ENCODE assay signal across 19 cellular contexts in genomic region chr20:8764289-8764962, GRCh38.
DNase-seq lines count a peak whose midpoint lies in the region; ATAC-seq and TF ChIP-seq lines count a peak whose summit lies in the region.
"Had no signal": no experiment of that assay in that cellular context is flagged by ENCODE, and none has a peak within 500 bp of the region (broad histone marks: within the 10 kb centered on the region; RNA-seq: fewer than 3 reads in every experiment).

No MANE protein-coding gene starts in this region.

- 84% methylated on average over 4 of the region's 4 CpGs for whole genome bisulfite sequencing in SK-N-SH (ENCODE audit: low lambda C conversion rate)

- TF ChIP-seq CTCF in AG10803 (conservative IDR thresholded peaks at IDR 0.05; ENCODE audit: low read length), result no peak
- no peak for TF ChIP-seq CTCF in VCaP (conservative IDR thresholded peaks at IDR 0.05)
- TF ChIP-seq CTCF in mucosa of descending colon (IDR thresholded peaks at IDR 0.05), result no peak
- TF ChIP-seq CTCF in SK-N-SH (IDR thresholded peaks at IDR 0.05), result no peak
- TF ChIP-seq CTCF in uterus (IDR thresholded peaks at IDR 0.05), result no peak
- TF ChIP-seq CTCF in ascending aorta (IDR thresholded peaks at IDR 0.05), result no peak

- no peak overlapping the region for H3K9ac ChIP-seq in SK-N-SH

- TF ChIP-seq POLR2A in uterus (IDR thresholded peaks at IDR 0.05), result no peak

- H3K27ac ChIP-seq in VCaP, result peak overlapping the region; percentile 36
- no peak overlapping the region for H3K27ac ChIP-seq in SK-N-SH (ENCODE audit: low read depth in 2 of 2, low read length in 1 of 2)
- H3K27ac ChIP-seq in uterus, result no peak overlapping the region
- H3K27ac ChIP-seq in ascending aorta, result no peak overlapping the region
- H3K27ac ChIP-seq: adrenal gland, esophagus squamous epithelium, lower lobe of right lung had no signal

- ATAC-seq in mucosa of descending colon, result peak; percentile 97
- ATAC-seq: activated T-cell treated with anti-CD3 and anti-CD28 coated beads, Interleukin-2, amount 50 U/mL, for 4 hours; lower lobe of right lung; sciatic nerve; stimulated activated naive B cell treated with anti-CD40 and anti-IgM and Interleukin-4, amounts not matched to agents 10 μg/mL and 1 μg/mL and 100 μg/mL, for 72 hours had no signal

- H3K79me2 ChIP-seq in SK-N-SH (ENCODE audit: insufficient read depth), result no peaks in the 10 kb centered on the region

- no peak for TF ChIP-seq EP300 in SK-N-SH (IDR thresholded peaks at IDR 0.05; ENCODE audit: borderline replicate concordance in 1 of 2, low read depth in 1 of 2, low read length in 1 of 2)

- POLR2A ChIA-PET in SK-N-SH (lab: Yijun Ruan, JAX), result no interaction called here

- no peak for TF ChIP-seq RAD21 in SK-N-SH (IDR thresholded peaks at IDR 0.05; ENCODE audit: low read length)

- no peaks in the 10 kb centered on the region for H3F3A ChIP-seq in SK-N-SH (replicated peaks; ENCODE audit: insufficient read depth)

- peak; percentile 77 for DNase-seq in AG10803 (ENCODE audit: low read depth)
- peak; percentile 23 for DNase-seq in LHCN-M2 (ENCODE audit: low read depth)
- DNase-seq in mucosa of descending colon, result peak; percentile 61 to 93 (median 67)
- no peak for DNase-seq in SK-N-SH
- DNase-seq in uterus, result no peak
- no peak for DNase-seq in ascending aorta (ENCODE audit: low spot score in 2 of 2)
- no peak for DNase-seq in NCI-H1105 treated with DMSO at 0.1 percent for 48 hours (lab: John Stamatoyannopoulos, UW)
- DNase-seq: activated CD4-positive, alpha-beta T cell treated with anti-CD3 and anti-CD28 coated beads, Interleukin-2, amount 10 ng/mL, durations not matched to agents 24 days and 14 days; activated T-cell treated with anti-CD3 and anti-CD28 coated beads, Interleukin-2, amount 50 U/mL, for 4 hours; adrenal gland; DMS153; esophagus squamous epithelium; GOT3; lower lobe of right lung; NCI-H1417 treated with DMSO at 0.1 percent for 48 hours; NCI-H748 treated with DMSO at 0.1 percent for 48 hours; stimulated activated naive B cell treated with anti-CD40 and anti-IgM and Interleukin-4, amounts not matched to agents 10 μg/mL and 1 μg/mL and 100 μg/mL, for 72 hours had no signal

- H3K9me2 ChIP-seq in SK-N-SH, result no peaks in the 10 kb centered on the region

- intact Hi-C loops in mucosa of descending colon (cut with DNase I, micrococcal nuclease), result no loop called here
- intact Hi-C loops in uterus (cut with DNase I; ENCODE audit: low total_unique reads), result no loop called here
- intact Hi-C loops in ascending aorta (cut with DNase I), result no loop called here

- CTCF ChIA-PET in SK-N-SH (lab: Yijun Ruan, JAX), result interaction anchor here (1.0 to 1.2 kb wide), 2 partner anchors 89 to 629 kb away, joined by 3 read pairs; no protein-coding TSS in a partner anchor

- H3K27me3 ChIP-seq in SK-N-SH (ENCODE audit: insufficient read depth), result no peaks in the 10 kb centered on the region
- H3K27me3 ChIP-seq in uterus, result no peaks in the 10 kb centered on the region
- H3K27me3 ChIP-seq in ascending aorta, result no peaks in the 10 kb centered on the region
- H3K27me3 ChIP-seq: adrenal gland, esophagus squamous epithelium had no signal

- H3K36me3 ChIP-seq in mucosa of descending colon (ENCODE audit: low read depth) (no peaks in the 10 kb centered on the region), SK-N-SH (replicated peaks in 1 of 2; ENCODE audit: control insufficient read depth in 1 of 2, insufficient read depth in 2 of 2, low read length in 1 of 2) (peaks cover 9 to 14% of the 10 kb centered on the region in 2 experiments), uterus (no peaks in the 10 kb centered on the region), ascending aorta (no peaks in the 10 kb centered on the region)
- H3K36me3 ChIP-seq: adrenal gland, lower lobe of right lung had no signal

- H3K4me1 ChIP-seq in mucosa of descending colon (ENCODE audit: low read depth) (peaks cover 14% of the 10 kb centered on the region), SK-N-SH (ENCODE audit: control insufficient read depth in 1 of 2, insufficient read depth in 2 of 2, low read depth in 1 of 2, low read length in 1 of 2) (0 out of 4 replicates have a peak, but pooled peaks cover 0 to 6% of the 10 kb centered on the region in 2 experiments), uterus (no peaks in the 10 kb centered on the region), ascending aorta (no peaks in the 10 kb centered on the region)
- H3K4me1 ChIP-seq: adrenal gland, esophagus squamous epithelium, lower lobe of right lung had no signal

- no peak overlapping the region for H3K4me2 ChIP-seq in SK-N-SH

- H3K4me3 ChIP-seq in AG10803 (ENCODE audit: low read length) (no peak overlapping the region), mucosa of descending colon (no peak overlapping the region), SK-N-SH (ENCODE audit: low read depth in 2 of 2, low read length in 1 of 2) (no peak overlapping the region), uterus (no peak overlapping the region), ascending aorta (no peak overlapping the region)
- H3K4me3 ChIP-seq: adrenal gland, esophagus squamous epithelium, lower lobe of right lung had no signal

- H3K9me3 ChIP-seq in mucosa of descending colon, result no peaks in the 10 kb centered on the region
- H3K9me3 ChIP-seq in SK-N-SH, result no peaks in the 10 kb centered on the region
- H3K9me3 ChIP-seq in uterus, result no peaks in the 10 kb centered on the region
- no peaks in the 10 kb centered on the region for H3K9me3 ChIP-seq in ascending aorta
- H3K9me3 ChIP-seq: adrenal gland, esophagus squamous epithelium, lower lobe of right lung had no signal

- H4K20me1 ChIP-seq in SK-N-SH (ENCODE audit: insufficient read depth), result no peaks in the 10 kb centered on the region

- no peak overlapping the region for H2AFZ ChIP-seq in SK-N-SH (ENCODE audit: low read depth)

TF ChIP-seq in SK-N-SH, 30 proteins besides CTCF, POLR2A, EP300 and RAD21:
- no peak for TF ChIP-seq MAX (IDR thresholded peaks at IDR 0.05; ENCODE audit: low read depth)
- TF ChIP-seq ELF1 (IDR thresholded peaks at IDR 0.05), result no peak
- TF ChIP-seq RXRA (IDR thresholded peaks at IDR 0.05; ENCODE audit: borderline replicate concordance, low read depth), result no peak
- TF ChIP-seq CHD2 (IDR thresholded peaks at IDR 0.05; ENCODE audit: low read length, partially characterized antibody), result no peak
- no peak for TF ChIP-seq USF2 (IDR thresholded peaks at IDR 0.05; ENCODE audit: borderline replicate concordance, low read depth, low read length)
- no peak for TF ChIP-seq TAF1 (IDR thresholded peaks at IDR 0.05; ENCODE audit: borderline replicate concordance, low read depth, low read length)
- no peak for TF ChIP-seq FOXM1 (IDR thresholded peaks at IDR 0.05; ENCODE audit: low read depth)
- no peak for TF ChIP-seq MEF2A (IDR thresholded peaks at IDR 0.05; ENCODE audit: borderline replicate concordance, low read depth)
- no peak for TF ChIP-seq TCF12 (IDR thresholded peaks at IDR 0.05)
- TF ChIP-seq RCOR1 (IDR thresholded peaks at IDR 0.05; ENCODE audit: low read length), result no peak
- TF ChIP-seq PBX3 (IDR thresholded peaks at IDR 0.05), result no peak
- no peak for TF ChIP-seq SMC3 (IDR thresholded peaks at IDR 0.05; ENCODE audit: low read depth, low read length)
- TF ChIP-seq EZH2phosphoT487 (IDR thresholded peaks at IDR 0.05; ENCODE audit: borderline replicate concordance, low read depth), result no peak
- no peak for TF ChIP-seq FOSL2 (IDR thresholded peaks at IDR 0.05; ENCODE audit: borderline replicate concordance, low read depth)
- no peak for TF ChIP-seq TEAD4 (IDR thresholded peaks at IDR 0.05; ENCODE audit: borderline replicate concordance, insufficient read depth)
- no peak for TF ChIP-seq NRF1 (IDR thresholded peaks at IDR 0.05; ENCODE audit: low read depth, low read length)
- TF ChIP-seq POLR2AphosphoS5 (IDR thresholded peaks at IDR 0.05; ENCODE audit: low read depth, low read length), result no peak
- no peak for TF ChIP-seq JUND (IDR thresholded peaks at IDR 0.05)

Comparison
In these comparisons a context has a peak if more than half of its experiments do, and no peak if none do; other contexts are left out.
1. DNase-seq: peak in AG10803 (single experiment), LHCN-M2 (single experiment) and mucosa of descending colon (3 of 3); none in SK-N-SH (single experiment), uterus (0 of 2), ascending aorta (0 of 2) and NCI-H1105 treated with DMSO at 0.1 percent for 48 hours (single experiment).